In genomic region chr16:86669937-86670772, GRCh38 we compare ENCODE assay signal across 16 cellular contexts.
DNase-seq lines count a peak whose midpoint lies in the region; ATAC-seq and TF ChIP-seq lines count a peak whose summit lies in the region.
"Had no signal": no experiment of that assay in that cellular context is flagged by ENCODE, and none has a peak within 500 bp of the region (broad histone marks: within the 10 kb centered on the region; RNA-seq: fewer than 3 reads in every experiment).

No MANE protein-coding gene starts in this region.

- H3K4me3 ChIP-seq in SJCRH30 (peak overlapping the region; percentile 30), fibroblast of villous mesenchyme (ENCODE audit: low read depth, low read length) (no peak overlapping the region), thoracic aorta (no peak overlapping the region)
- H3K4me3 ChIP-seq: GM12878 had no signal

- H3K27ac ChIP-seq in SJCRH30 = no peak overlapping the region
- H3K27ac ChIP-seq in thoracic aorta = peak overlapping the region; percentile 51 to 68

- H3K4me1 ChIP-seq in SJCRH30 (peaks cover under 1% of the 10 kb centered on the region; the same call in 1 of the 2 replicates), thoracic aorta (ENCODE audit: control insufficient read depth in 1 of 2, low read depth in 2 of 2) (peaks cover 18 to 64% of the 10 kb centered on the region in 2 donors)

- no peak for TF ChIP-seq CTCF in fibroblast of villous mesenchyme (IDR thresholded peaks at IDR 0.05; ENCODE audit: insufficient read depth, low read depth, low read length)
- TF ChIP-seq CTCF in thoracic aorta (IDR thresholded peaks at IDR 0.05) = no peak
- TF ChIP-seq CTCF in GM13976 (IDR thresholded peaks at IDR 0.05; ENCODE audit: borderline replicate concordance, control extremely low read depth, extremely low read depth, insufficient read depth, missing control alignments) = no peak

- DNase-seq in SJCRH30 (peak; percentile 60 to 74), fibroblast of villous mesenchyme (ENCODE audit: low read depth) (peak; percentile 86), myocyte (ENCODE audit: low read depth) (peak; percentile 66), thoracic aorta (ENCODE audit: low spot score) (no peak), COR-L47 (lab: John Stamatoyannopoulos, UW) (no peak), RPMI8226 (no peak), GM13976 (ENCODE audit: low spot score) (no peak)
- DNase-seq: activated CD4-positive, alpha-beta T cell treated with anti-CD3 and anti-CD28 coated beads for 48 hours; activated CD8-positive, alpha-beta memory T cell treated with anti-CD3 and anti-CD28 coated beads, Interleukin-2, amount 50 U/mL, for 4 hours; activated gamma-delta T cell treated with Interleukin-2 at 50 U/mL for 16 hours; Calu3; H9; kidney glomerular epithelial cell; NCI-H1694 treated with DMSO at 0.1 percent for 48 hours; NCI-H446 had no signal

- no peak for ATAC-seq in thoracic aorta (ENCODE audit: insufficient number of reproducible peaks, low FRiP score, low read depth)
- ATAC-seq: GM12878 had no signal

- H3K36me3 ChIP-seq in SJCRH30 (no peaks in the 10 kb centered on the region), thoracic aorta (no peaks in the 10 kb centered on the region)

- no peaks in the 10 kb centered on the region for H3K27me3 ChIP-seq in SJCRH30
- H3K27me3 ChIP-seq in thoracic aorta (replicated peaks; ENCODE audit: insufficient read depth) = no peaks in the 10 kb centered on the region

- in situ Hi-C loops in GM13976 (cut with MboI; ENCODE audit: low sequenced_read_pairs, unreplicated experiment) = no loop called here

- H3K9me3 ChIP-seq in SJCRH30 (replicated peaks) (no peaks in the 10 kb centered on the region), thoracic aorta (no peaks in the 10 kb centered on the region)

Comparison
In these comparisons a context has a peak if more than half of its experiments do, and no peak if none do; other contexts are left out.
1. DNase-seq: peak in SJCRH30 (2 of 2), fibroblast of villous mesenchyme (single experiment) and myocyte (single experiment); none in thoracic aorta (single experiment), COR-L47 (single experiment), RPMI8226 (single experiment) and GM13976 (single experiment).